ENCODE assay signal across 26 cellular contexts in the genomic region with DNA sequence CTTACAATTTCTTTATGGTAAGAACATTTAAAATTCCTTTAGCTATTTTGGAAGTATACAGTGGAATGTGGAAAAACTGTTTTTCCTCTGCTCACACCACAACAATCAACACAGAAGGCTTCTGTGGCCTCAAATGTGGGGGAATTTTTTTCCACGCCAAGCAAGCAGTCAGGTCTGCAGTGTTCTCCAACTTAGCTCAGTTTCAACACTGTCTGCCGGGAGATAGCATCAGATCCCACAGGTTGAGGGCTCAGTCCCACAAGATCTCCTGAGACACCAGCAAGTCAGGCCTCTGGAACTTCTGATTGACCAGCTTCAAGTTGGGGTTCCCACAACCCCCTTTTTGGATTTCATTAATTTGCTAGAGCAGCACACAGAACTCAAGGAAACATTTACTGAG.
"Had no signal": no experiment of that assay in that cellular context is flagged by ENCODE, and none has a peak within 500 bp of the region (broad histone marks: within the 10 kb centered on the region; RNA-seq: fewer than 3 reads in every experiment).

No MANE protein-coding gene starts in this region.

- H3K9me3 Mint-ChIP-seq: activated T-helper 1 cell treated with anti-CD3 and anti-CD28 coated beads, Interleukin-12 subunit alpha, Interleukin-12 subunit beta, Interleukin-2, Interleukin-4 antibody, amounts not matched to agents 30 ng/mL and 10 ng/mL and 1 ng/mL, durations not matched to agents 14 hours and 24 hours and 36 hours; central memory CD8-positive, alpha-beta T cell had no signal

- H3K27ac ChIP-seq: KMS-11, Peyer's patch, RWPE1, SJCRH30, WERI-Rb-1 had no signal

- H3K27ac Mint-ChIP-seq: activated CD8-positive, alpha-beta T cell treated with anti-CD3 and anti-CD28 coated beads, Interleukin-2, amount 10 ng/mL, durations not matched to agents 7 days and 5 days; activated naive CD8-positive, alpha-beta T cell; activated T-helper 1 cell treated with anti-CD3 and anti-CD28 coated beads, Interleukin-12 subunit alpha, Interleukin-12 subunit beta, Interleukin-2, Interleukin-4 antibody, amounts not matched to agents 30 ng/mL and 10 ng/mL and 1 ng/mL, durations not matched to agents 14 hours and 24 hours and 36 hours had no signal

- ATAC-seq: activated CD4-positive, CD25-positive, alpha-beta regulatory T cell treated with anti-CD3 and anti-CD28 coated beads, Interleukin-2, amount 50 U/mL, for 24 hours; activated CD8-positive, alpha-beta T cell treated with anti-CD3 and anti-CD28 coated beads, Interleukin-2, amount 10 ng/mL, durations not matched to agents 7 days and 5 days had no signal

- H3K27me3 Mint-ChIP-seq: activated naive CD8-positive, alpha-beta T cell; central memory CD8-positive, alpha-beta T cell had no signal

- H3K4me3 Mint-ChIP-seq: activated CD8-positive, alpha-beta T cell treated with anti-CD3 and anti-CD28 coated beads, Interleukin-2, amount 10 ng/mL, durations not matched to agents 7 days and 5 days; activated naive CD8-positive, alpha-beta T cell; activated T-helper 1 cell treated with anti-CD3 and anti-CD28 coated beads, Interleukin-12 subunit alpha, Interleukin-12 subunit beta, Interleukin-2, Interleukin-4 antibody, amounts not matched to agents 30 ng/mL and 10 ng/mL and 1 ng/mL, durations not matched to agents 14 hours and 24 hours and 36 hours; central memory CD8-positive, alpha-beta T cell had no signal

- DNase-seq: activated CD4-positive, alpha-beta T cell treated with anti-CD3 and anti-CD28 coated beads for 4 hours; activated CD8-positive, alpha-beta memory T cell treated with anti-CD3 and anti-CD28 coated beads, Interleukin-2, amount 50 U/mL, for 48 hours; activated CD8-positive, alpha-beta T cell treated with anti-CD3 and anti-CD28 coated beads, Interleukin-2, amount 10 ng/mL, durations not matched to agents 7 days and 5 days; activated effector memory CD4-positive, alpha-beta T cell treated with Interleukin-2 at 50 U/mL for 16 hours; activated naive CD4-positive, alpha-beta T cell treated with Interleukin-2 at 50 U/mL for 16 hours; activated T-cell treated with anti-CD3 and anti-CD28 coated beads, Interleukin-2, amount 50 U/mL, for 1 hour; anterior cingulate cortex; MM.1S; NCI-H1105; NCI-H1436 treated with DMSO at 0.1 percent for 48 hours; NCI-H187; NCI-H2081; NCI-H446; NCI-H524; Peyer's patch; Right ventricle myocardium superior; SJCRH30; SK-N-SH; T-helper 1 cell; WERI-Rb-1 had no signal

- H3K4me3 ChIP-seq: Peyer's patch, SJCRH30 had no signal
